ENCODE assay signal across 8 cellular contexts in the genomic region with DNA sequence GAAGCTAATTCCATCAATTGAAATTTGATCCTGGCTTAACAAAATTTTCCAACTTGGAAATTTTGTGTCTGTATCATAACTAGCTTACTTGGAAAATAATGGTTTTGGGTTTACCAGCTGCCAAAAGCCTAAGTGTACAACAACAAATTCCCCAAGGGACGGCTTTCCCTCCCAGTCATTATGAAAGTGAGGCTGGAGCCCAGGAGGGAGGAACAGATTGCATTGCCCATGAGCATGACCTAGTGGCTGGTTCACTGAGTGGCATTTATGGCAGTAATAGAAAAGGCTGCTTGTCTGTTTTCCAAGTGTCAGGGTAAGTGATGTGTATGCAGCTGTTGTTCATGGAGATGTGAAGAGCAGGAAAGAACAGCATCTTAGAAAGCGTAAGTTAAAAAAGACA.
DNase-seq lines count a peak whose midpoint lies in the region; ATAC-seq and TF ChIP-seq lines count a peak whose summit lies in the region.

No MANE protein-coding gene starts in this region.

- no peaks in the 10 kb centered on the region for H3K36me3 Mint-ChIP-seq in Calu3 (ENCODE audit: insufficient read depth, unreplicated experiment)

- no peak for TF ChIP-seq POLR2A in prostate gland (IDR thresholded peaks at IDR 0.05)
- no peak for TF ChIP-seq POLR2A in body of pancreas (IDR thresholded peaks at IDR 0.05)

- peaks cover 25% of the 10 kb centered on the region for H3K4me1 Mint-ChIP-seq in Calu3 (ENCODE audit: low read depth, unreplicated experiment)

- H3K4me3 ChIP-seq in cardiac fibroblast (replicated peaks in 1 of 2; ENCODE audit: low read depth in 2 of 2, low read length in 2 of 2): no peak overlapping the region
- no peak overlapping the region for H3K4me3 ChIP-seq in prostate gland
- H3K4me3 ChIP-seq in body of pancreas: no peak overlapping the region

- H3K4me3 Mint-ChIP-seq in Calu3 (ENCODE audit: low read depth, unreplicated experiment): no peak overlapping the region

- ATAC-seq in GM18868 (IDR thresholded peaks at IDR 0.05; ENCODE audit: unreplicated experiment) (peak; percentile 61), HG03378 (IDR thresholded peaks at IDR 0.05; ENCODE audit: unreplicated experiment) (peak; percentile 69), body of pancreas (no peak)

- H3K27me3 ChIP-seq in prostate gland (replicated peaks; ENCODE audit: insufficient read depth) (no peaks in the 10 kb centered on the region), body of pancreas (no peaks in the 10 kb centered on the region)

- peak; percentile 54 to 80 for DNase-seq in cardiac fibroblast (ENCODE audit: low read depth in 2 of 2)
- DNase-seq in nucleus accumbens (lab: John Stamatoyannopoulos, UW): peak in 30 of 56 donors; percentile 1 to 45 (median 18)
- DNase-seq in prostate gland (ENCODE audit: low spot score): no peak
- DNase-seq in Calu3: no peak
- DNase-seq in COR-L47 (lab: John Stamatoyannopoulos, UW): no peak
- no peak for DNase-seq in body of pancreas

- H3K27ac ChIP-seq in prostate gland: no peak overlapping the region
- no peak overlapping the region for H3K27ac ChIP-seq in body of pancreas

- no peaks in the 10 kb centered on the region for H3K9me3 Mint-ChIP-seq in Calu3 (ENCODE audit: low read depth, unreplicated experiment)

- H3K9me3 ChIP-seq in prostate gland: no peaks in the 10 kb centered on the region
- H3K9me3 ChIP-seq in body of pancreas: no peaks in the 10 kb centered on the region

- intact Hi-C loops in prostate gland (cut with DNase I): no loop called here
- intact Hi-C loops in Calu3 (cut with micrococcal nuclease; ENCODE audit: unreplicated experiment): no loop called here
- intact Hi-C loops in body of pancreas (cut with DNase I): no loop called here

- 60% methylated on average over 2 of the region's 2 CpGs for WGBS in prostate gland
- 72 to 77% methylated on average over 2 of the region's 2 CpGs for WGBS in body of pancreas, 2 donors

- no TSS peak for BruUV-seq in Calu3 (replicated peaks; lab: Mats Ljungman, UMichigan)

- H3K4me1 ChIP-seq in prostate gland (replicated peaks) (no peaks in the 10 kb centered on the region), body of pancreas (no peaks in the 10 kb centered on the region)

- CTCF ChIA-PET in Calu3 (lab: Charles Lee): no interaction called here

- H3K36me3 ChIP-seq in prostate gland: no peaks in the 10 kb centered on the region
- no peaks in the 10 kb centered on the region for H3K36me3 ChIP-seq in body of pancreas (replicated peaks in 1 of 2; ENCODE audit: insufficient read depth in 1 of 2, low read depth in 2 of 2)

- peak; percentile 38 for TF ChIP-seq CTCF in cardiac fibroblast (IDR thresholded peaks at IDR 0.05; ENCODE audit: low read depth, low read length)
- TF ChIP-seq CTCF in prostate gland (IDR thresholded peaks at IDR 0.05): no peak
- no peak for TF ChIP-seq CTCF in Calu3 (IDR thresholded peaks at IDR 0.05; ENCODE audit: unreplicated experiment)
- no peak for TF ChIP-seq CTCF in body of pancreas (IDR thresholded peaks at IDR 0.05)

- no peaks in the 10 kb centered on the region for H3K27me3 Mint-ChIP-seq in Calu3 (ENCODE audit: unreplicated experiment)

- no peak overlapping the region for H3K27ac Mint-ChIP-seq in Calu3 (ENCODE audit: unreplicated experiment)

Comparison
In these comparisons a context has a peak if more than half of its experiments do, and no peak if none do; other contexts are left out.
1. DNase-seq: peak in cardiac fibroblast (2 of 2) and nucleus accumbens (30 of 56); none in prostate gland (single experiment), Calu3 (single experiment), COR-L47 (single experiment) and body of pancreas (0 of 4).